Comparison of ENCODE assay signal across 1 cellular context in the genomic region with DNA sequence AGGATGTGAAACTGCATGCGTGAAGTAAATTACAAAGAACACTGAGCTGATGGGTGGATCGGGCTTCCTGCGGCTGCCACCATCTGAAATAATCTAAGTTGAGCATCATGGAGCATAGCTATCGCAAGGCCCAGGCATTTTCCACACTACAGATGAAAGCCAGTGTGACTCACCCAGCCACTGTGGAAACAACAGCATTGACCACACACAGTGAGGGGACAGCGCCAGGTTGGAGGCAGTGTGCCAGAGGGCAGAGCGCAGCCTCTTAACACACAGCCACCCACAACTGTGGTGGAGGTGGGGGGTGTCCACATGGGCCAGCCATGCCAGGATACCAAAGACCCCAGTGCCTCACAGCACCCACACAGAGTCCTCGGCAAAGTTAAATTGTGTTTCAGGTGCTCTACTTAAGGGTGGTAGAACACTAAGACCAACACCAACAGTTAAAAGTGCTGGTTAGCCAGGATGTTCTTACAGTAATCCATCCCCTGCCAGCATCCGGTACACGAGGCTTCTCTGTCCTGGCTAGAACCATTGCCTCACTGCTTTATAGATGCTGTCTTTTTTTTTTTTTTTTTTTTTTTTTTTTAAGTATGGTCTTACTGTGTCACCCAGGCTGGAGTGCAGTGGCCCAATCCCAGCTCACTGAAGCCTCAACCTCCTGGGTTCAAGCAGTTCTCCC. TPM values are rescaled to one million over a fixed set of nuclear protein-coding genes. Genes with fewer than 3 reads are reported as not detected.
"Had no signal": no experiment of that assay in that cellular context is flagged by ENCODE, and none has a peak within 500 bp of the region (broad histone marks: within the 10 kb centered on the region; RNA-seq: fewer than 3 reads in every experiment).

No MANE protein-coding gene starts in this region.

RNA-seq across cellular contexts. Expression of a gene that starts 14.7 kb away (rescaled TPM):
- total RNA-seq: neural crest cell had no signal
